ENCODE assay signal across 10 cellular contexts in the genomic region with DNA sequence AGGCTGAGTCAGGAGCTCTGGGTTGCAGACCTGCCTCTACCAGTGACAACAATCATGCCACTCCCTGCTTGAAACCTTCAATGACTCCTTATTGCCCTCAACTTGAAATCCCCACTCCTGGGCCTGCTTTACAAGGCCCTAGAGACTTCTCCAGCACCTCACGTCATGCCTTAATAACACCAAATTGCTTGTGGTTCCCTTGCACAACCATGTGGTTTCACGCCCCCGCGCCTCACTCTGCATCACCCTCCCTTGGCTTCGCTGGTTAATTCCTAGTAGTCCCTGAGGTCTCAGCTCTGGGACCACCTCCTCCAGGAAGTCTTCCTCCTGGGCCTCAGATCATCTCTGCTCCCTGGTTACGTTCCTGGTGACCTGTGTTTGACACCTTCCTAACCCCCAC. TPM values are rescaled to one million over a fixed set of nuclear protein-coding genes. Genes with fewer than 3 reads are reported as not detected.
DNase-seq lines count a peak whose midpoint lies in the region; ATAC-seq and TF ChIP-seq lines count a peak whose summit lies in the region.
"Had no signal": no experiment of that assay in that cellular context is flagged by ENCODE, and none has a peak within 500 bp of the region (broad histone marks: within the 10 kb centered on the region; RNA-seq: fewer than 3 reads in every experiment).

No MANE protein-coding gene starts in this region.

- CTCF ChIA-PET in OCI-LY7 (lab: Charles Lee; ENCODE audit: unreplicated experiment) = no interaction called here

- ATAC-seq in GM21367 (IDR thresholded peaks at IDR 0.05; ENCODE audit: unreplicated experiment) = no peak
- ATAC-seq in GM21529 (IDR thresholded peaks at IDR 0.05; ENCODE audit: unreplicated experiment) = no peak
- ATAC-seq: body of pancreas had no signal

- no peaks in the 10 kb centered on the region for H3K36me3 Mint-ChIP-seq in activated CD4-positive, alpha-beta T cell treated with anti-CD3 and anti-CD28 coated beads, Interleukin-2, amount 10 ng/mL, durations not matched to agents 24 days and 14 days (ENCODE audit: low read depth)
- H3K36me3 Mint-ChIP-seq in immature natural killer cell = peaks cover 0 to 3% (median 0%) of the 10 kb centered on the region in 3 donors

- POLR2A ChIA-PET in OCI-LY7 (lab: Charles Lee) = no interaction called here

- peaks cover 6% of the 10 kb centered on the region for H3K4me1 Mint-ChIP-seq in activated CD4-positive, alpha-beta T cell treated with anti-CD3 and anti-CD28 coated beads, Interleukin-2, amount 10 ng/mL, durations not matched to agents 24 days and 14 days
- H3K4me1 Mint-ChIP-seq in immature natural killer cell = peaks cover 43% of the 10 kb centered on the region in 2 donors

- no peak overlapping the region for H3K4me3 ChIP-seq in OCI-LY7 (ENCODE audit: low read depth, low read length, poor library complexity, severe bottlenecking)
- H3K4me3 ChIP-seq: body of pancreas, thoracic aorta had no signal

- no peaks in the 10 kb centered on the region for H3K4me1 ChIP-seq in OCI-LY7 (ENCODE audit: insufficient read depth, low read length, poor library complexity, severe bottlenecking)

- no peaks in the 10 kb centered on the region for H3K9me3 ChIP-seq in OCI-LY7 (ENCODE audit: low read length)
- H3K9me3 ChIP-seq: body of pancreas, thoracic aorta had no signal

- H3K9me3 Mint-ChIP-seq in activated CD4-positive, alpha-beta T cell treated with anti-CD3 and anti-CD28 coated beads, Interleukin-2, amount 10 ng/mL, durations not matched to agents 24 days and 14 days = no peaks in the 10 kb centered on the region
- H3K9me3 Mint-ChIP-seq in immature natural killer cell = no peaks in the 10 kb centered on the region

- no peaks in the 10 kb centered on the region for H3K27me3 Mint-ChIP-seq in activated CD4-positive, alpha-beta T cell treated with anti-CD3 and anti-CD28 coated beads, Interleukin-2, amount 10 ng/mL, durations not matched to agents 24 days and 14 days
- H3K27me3 Mint-ChIP-seq in immature natural killer cell (ENCODE audit: low read depth in 3 of 3) = peaks cover 8 to 25% (median 23%) of the 10 kb centered on the region in 3 donors

- no peak overlapping the region for H2AFZ ChIP-seq in OCI-LY7 (ENCODE audit: low read length)

- no peak for TF ChIP-seq CTCF in OCI-LY7 (conservative IDR thresholded peaks at IDR 0.05; ENCODE audit: low read length)

- H3K27ac Mint-ChIP-seq in activated CD4-positive, alpha-beta T cell treated with anti-CD3 and anti-CD28 coated beads, Interleukin-2, amount 10 ng/mL, durations not matched to agents 24 days and 14 days = peak overlapping the region; percentile 48
- peak overlapping the region; percentile 84 to 96 (median 91) for H3K27ac Mint-ChIP-seq in immature natural killer cell

- no peaks in the 10 kb centered on the region for H4K20me1 ChIP-seq in OCI-LY7 (ENCODE audit: insufficient read depth, low read length)

- intact Hi-C loops in activated CD4-positive, alpha-beta T cell treated with anti-CD3 and anti-CD28 coated beads, Interleukin-2, amount 10 ng/mL, durations not matched to agents 24 days and 14 days (cut with micrococcal nuclease) = no loop called here
- intact Hi-C loops in OCI-LY7 (cut with micrococcal nuclease; ENCODE audit: unreplicated experiment) = no loop called here

- H3K9me2 ChIP-seq in OCI-LY7 (ENCODE audit: insufficient read depth, low read length) = no peaks in the 10 kb centered on the region

- H3K27ac ChIP-seq in OCI-LY7 (ENCODE audit: low read depth, low read length, poor library complexity, severe bottlenecking) = no peak overlapping the region
- H3K27ac ChIP-seq: thoracic aorta had no signal

- peak; percentile 41 to 48 (median 45) for DNase-seq in stimulated activated CD4-positive, alpha-beta T cell treated with anti-CD3 and anti-CD28 coated beads, Interleukin-12 subunit alpha, Interleukin-12 subunit beta, amount 100 ng/mL, for 48 hours (ENCODE audit: low read depth in 2 of 3, low spot score in 1 of 3)
- DNase-seq in stimulated activated CD4-positive, alpha-beta T cell treated with anti-CD3 and anti-CD28 coated beads, Interleukin-12 subunit alpha, Interleukin-12 subunit beta, amount 100 ng/mL, for 4 hours = no peak
- DNase-seq in activated CD4-positive, alpha-beta T cell treated with anti-CD3 and anti-CD28 coated beads, Interleukin-2, amount 10 ng/mL, durations not matched to agents 24 days and 14 days = no peak
- DNase-seq in immature natural killer cell (peak; percentile 87 to 90 (median 88)), OCI-LY7 (ENCODE audit: low spot score) (no peak)
- peak; percentile 46 to 53 for DNase-seq in stimulated activated CD8-positive, alpha-beta memory T cell treated with anti-CD3 and anti-CD28 coated beads, Interleukin-7, amount 100 ng/mL, for 48 hours (ENCODE audit: extremely low read depth in 1 of 2, low read depth in 1 of 2)

- H3K79me2 ChIP-seq in OCI-LY7 (ENCODE audit: insufficient read depth, low read depth, low read length) = no peaks in the 10 kb centered on the region

- H3K4me3 Mint-ChIP-seq in activated CD4-positive, alpha-beta T cell treated with anti-CD3 and anti-CD28 coated beads, Interleukin-2, amount 10 ng/mL, durations not matched to agents 24 days and 14 days = no peak overlapping the region
- peak overlapping the region; percentile 79 to 85 (median 85) for H3K4me3 Mint-ChIP-seq in immature natural killer cell

- BruUV-seq in OCI-LY7 (replicated peaks; lab: Mats Ljungman, UMichigan) = no TSS peak

- no peak overlapping the region for H3K4me2 ChIP-seq in OCI-LY7 (ENCODE audit: low read length)

- no peaks in the 10 kb centered on the region for H3K36me3 ChIP-seq in OCI-LY7 (ENCODE audit: insufficient read depth, low read length)

RNA-seq across cellular contexts. Expression of gene EPHA2, which starts 33.0 kb away (rescaled TPM):
- total RNA-seq in activated CD4-positive, alpha-beta T cell treated with anti-CD3 and anti-CD28 coated beads, Interleukin-2, amount 10 ng/mL, durations not matched to agents 24 days and 14 days = not detected in 2 replicates
- not detected for polyA plus RNA-seq in immature natural killer cell
- total RNA-seq in OCI-LY7 (2014; rRNA removed; shearing (Covaris generic)) = not detected in 2 replicates
- total RNA-seq in OCI-LY7 (2022) = 0.15 TPM in 1 of 2 replicates, not detected in the other

RNA-seq across cellular contexts. Expression of gene FAM131C, which starts 49.5 kb away (rescaled TPM):
- 0.26 and 0.38 TPM in 2 replicates for total RNA-seq in activated CD4-positive, alpha-beta T cell treated with anti-CD3 and anti-CD28 coated beads, Interleukin-2, amount 10 ng/mL, durations not matched to agents 24 days and 14 days
- not detected for polyA plus RNA-seq in immature natural killer cell
- total RNA-seq in OCI-LY7 (2014; rRNA removed; shearing (Covaris generic)) = not detected in 2 replicates
- not detected in 2 replicates for total RNA-seq in OCI-LY7 (2022)
- total RNA-seq: thoracic aorta had no signal

Comparison
In these comparisons a context has a peak if more than half of its experiments do, and no peak if none do; other contexts are left out.
1. DNase-seq: peak in stimulated activated CD4-positive, alpha-beta T cell treated with anti-CD3 and anti-CD28 coated beads, Interleukin-12 subunit alpha, Interleukin-12 subunit beta, amount 100 ng/mL, for 48 hours (3 of 3), immature natural killer cell (3 of 3) and stimulated activated CD8-positive, alpha-beta memory T cell treated with anti-CD3 and anti-CD28 coated beads, Interleukin-7, amount 100 ng/mL, for 48 hours (2 of 2); none in stimulated activated CD4-positive, alpha-beta T cell treated with anti-CD3 and anti-CD28 coated beads, Interleukin-12 subunit alpha, Interleukin-12 subunit beta, amount 100 ng/mL, for 4 hours (single experiment), activated CD4-positive, alpha-beta T cell treated with anti-CD3 and anti-CD28 coated beads, Interleukin-2, amount 10 ng/mL, durations not matched to agents 24 days and 14 days (single experiment) and OCI-LY7 (single experiment).